In the genomic region with DNA sequence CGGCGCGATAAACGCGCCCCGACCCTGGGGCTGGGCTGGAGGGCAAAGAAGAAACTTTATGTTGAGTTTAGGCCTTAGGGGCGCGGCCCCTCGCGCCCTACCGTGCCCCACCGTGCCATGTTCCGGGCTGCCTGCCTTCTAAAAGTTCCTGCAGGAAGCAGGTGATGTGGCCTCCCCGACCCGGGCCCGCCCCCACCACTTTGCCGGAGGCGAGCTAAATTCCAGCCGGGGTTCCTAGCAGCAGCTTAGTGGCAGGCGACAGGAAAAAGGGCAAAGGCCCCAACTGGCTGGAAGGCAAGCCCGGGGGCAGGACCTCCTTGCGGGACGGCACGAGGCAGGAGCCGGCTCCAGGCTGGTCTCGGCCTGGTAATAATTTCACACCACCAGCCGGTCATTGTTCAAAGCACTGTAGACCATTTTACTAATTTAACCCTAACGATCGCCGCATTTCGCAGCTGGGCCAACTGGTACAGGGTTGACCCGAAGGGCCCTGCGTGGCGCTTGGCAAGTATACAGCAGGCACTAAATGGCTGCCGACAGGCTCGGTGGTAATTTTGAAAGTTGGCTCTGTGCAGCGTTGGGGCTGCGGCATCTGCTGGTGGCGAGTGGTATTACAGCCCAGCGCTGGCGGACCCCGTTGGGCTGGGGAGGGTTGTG, we compare ENCODE assay signal across 1 cellular context.
TF ChIP-seq lines count a peak whose summit lies in the region.

No MANE protein-coding gene starts in this region.

TF ChIP-seq in HepG2, 621 proteins besides CTCF, POLR2A, EP300 and RAD21 (continued from another document and continues in another):
- TF ChIP-seq POLR2G (IDR thresholded peaks at IDR 0.05; ENCODE audit: low read depth, low read length), result peak; percentile 57; the same call in 1 of the 2 replicates
- TF ChIP-seq DPF2 (CRISPR knock-in tag; IDR thresholded peaks at IDR 0.05; ENCODE audit: borderline replicate concordance, low read depth), result no peak
- TF ChIP-seq ZFP82 (CRISPR knock-in tag; IDR thresholded peaks at IDR 0.05; ENCODE audit: borderline replicate concordance), result 0 out of 2 replicates have a peak, but pooled peaks have one; percentile 56
- no peak for TF ChIP-seq WIZ (CRISPR knock-in tag; IDR thresholded peaks at IDR 0.05)
- TF ChIP-seq MZF1 (CRISPR knock-in tag; IDR thresholded peaks at IDR 0.05; ENCODE audit: borderline replicate concordance), result peak; percentile 81; the same call in 1 of the 2 replicates
- TF ChIP-seq ISL2 (CRISPR knock-in tag; IDR thresholded peaks at IDR 0.05), result 0 out of 2 replicates have a peak, but pooled peaks have one; percentile 15
- peak; percentile 77 for TF ChIP-seq U2AF1 (optimal IDR thresholded peaks at IDR 0.05; ENCODE audit: low read depth, low read length)
- 0 out of 2 replicates have a peak, but pooled peaks have one; percentile 14 for TF ChIP-seq ZBTB3 (CRISPR knock-in tag; IDR thresholded peaks at IDR 0.05; ENCODE audit: borderline replicate concordance, low read depth)
- TF ChIP-seq HNF4G (IDR thresholded peaks at IDR 0.05; ENCODE audit: borderline replicate concordance, low read depth, low read length), result no peak
- no peak for TF ChIP-seq HNF4G (CRISPR knock-in tag; IDR thresholded peaks at IDR 0.05; ENCODE audit: borderline replicate concordance, low read depth)
- TF ChIP-seq TRIM24 (CRISPR knock-in tag; IDR thresholded peaks at IDR 0.05), result no peak
- TF ChIP-seq KLF9 (CRISPR knock-in tag; IDR thresholded peaks at IDR 0.05; ENCODE audit: low read depth), result 0 out of 2 replicates have a peak, but pooled peaks have one; percentile 32
- peak; percentile 22; the same call in 1 of the 2 replicates for TF ChIP-seq TBX2 (CRISPR knock-in tag; IDR thresholded peaks at IDR 0.05; ENCODE audit: borderline replicate concordance)
- TF ChIP-seq, protein P1, sequence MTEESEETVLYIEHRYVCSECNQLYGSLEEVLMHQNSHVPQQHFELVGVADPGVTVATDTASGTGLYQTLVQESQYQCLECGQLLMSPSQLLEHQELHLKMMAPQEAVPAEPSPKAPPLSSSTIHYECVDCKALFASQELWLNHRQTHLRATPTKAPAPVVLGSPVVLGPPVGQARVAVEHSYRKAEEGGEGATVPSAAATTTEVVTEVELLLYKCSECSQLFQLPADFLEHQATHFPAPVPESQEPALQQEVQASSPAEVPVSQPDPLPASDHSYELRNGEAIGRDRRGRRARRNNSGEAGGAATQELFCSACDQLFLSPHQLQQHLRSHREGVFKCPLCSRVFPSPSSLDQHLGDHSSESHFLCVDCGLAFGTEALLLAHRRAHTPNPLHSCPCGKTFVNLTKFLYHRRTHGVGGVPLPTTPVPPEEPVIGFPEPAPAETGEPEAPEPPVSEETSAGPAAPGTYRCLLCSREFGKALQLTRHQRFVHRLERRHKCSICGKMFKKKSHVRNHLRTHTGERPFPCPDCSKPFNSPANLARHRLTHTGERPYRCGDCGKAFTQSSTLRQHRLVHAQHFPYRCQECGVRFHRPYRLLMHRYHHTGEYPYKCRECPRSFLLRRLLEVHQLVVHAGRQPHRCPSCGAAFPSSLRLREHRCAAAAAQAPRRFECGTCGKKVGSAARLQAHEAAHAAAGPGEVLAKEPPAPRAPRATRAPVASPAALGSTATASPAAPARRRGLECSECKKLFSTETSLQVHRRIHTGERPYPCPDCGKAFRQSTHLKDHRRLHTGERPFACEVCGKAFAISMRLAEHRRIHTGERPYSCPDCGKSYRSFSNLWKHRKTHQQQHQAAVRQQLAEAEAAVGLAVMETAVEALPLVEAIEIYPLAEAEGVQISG (CRISPR knock-in tag; IDR thresholded peaks at IDR 0.05), result 0 out of 2 replicates have a peak, but pooled peaks have one; percentile 20
- TF ChIP-seq, protein P2, sequence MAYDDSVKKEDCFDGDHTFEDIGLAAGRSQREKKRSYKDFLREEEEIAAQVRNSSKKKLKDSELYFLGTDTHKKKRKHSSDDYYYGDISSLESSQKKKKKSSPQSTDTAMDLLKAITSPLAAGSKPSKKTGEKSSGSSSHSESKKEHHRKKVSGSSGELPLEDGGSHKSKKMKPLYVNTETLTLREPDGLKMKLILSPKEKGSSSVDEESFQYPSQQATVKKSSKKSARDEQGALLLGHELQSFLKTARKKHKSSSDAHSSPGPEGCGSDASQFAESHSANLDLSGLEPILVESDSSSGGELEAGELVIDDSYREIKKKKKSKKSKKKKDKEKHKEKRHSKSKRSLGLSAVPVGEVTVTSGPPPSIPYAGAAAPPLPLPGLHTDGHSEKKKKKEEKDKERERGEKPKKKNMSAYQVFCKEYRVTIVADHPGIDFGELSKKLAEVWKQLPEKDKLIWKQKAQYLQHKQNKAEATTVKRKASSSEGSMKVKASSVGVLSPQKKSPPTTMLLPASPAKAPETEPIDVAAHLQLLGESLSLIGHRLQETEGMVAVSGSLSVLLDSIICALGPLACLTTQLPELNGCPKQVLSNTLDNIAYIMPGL (CRISPR knock-in tag; IDR thresholded peaks at IDR 0.05; ENCODE audit: borderline replicate concordance in 1 of 2, low read depth in 1 of 2), result peak; percentile 38 to 75; a peak in 3 of 4 replicates
- no peak; the same call in 1 of the 2 replicates for TF ChIP-seq KLF12 (CRISPR knock-in tag; IDR thresholded peaks at IDR 0.05; ENCODE audit: borderline replicate concordance)
- TF ChIP-seq ZKSCAN1 (IDR thresholded peaks at IDR 0.05; ENCODE audit: low read length), result peak; percentile 45; the same call in 1 of the 2 replicates
- peak; percentile 68; the same call in 1 of the 2 replicates for TF ChIP-seq MEF2D (CRISPR knock-in tag; IDR thresholded peaks at IDR 0.05)
- peak; percentile 15; the same call in 1 of the 2 replicates for TF ChIP-seq KMT2B (CRISPR knock-in tag; IDR thresholded peaks at IDR 0.05)
- no peak for TF ChIP-seq ATF7 (IDR thresholded peaks at IDR 0.05)
- TF ChIP-seq ATF7 (CRISPR knock-in tag; IDR thresholded peaks at IDR 0.05), result 0 out of 2 replicates have a peak, but pooled peaks have one; percentile 29
- TF ChIP-seq SOX13 (IDR thresholded peaks at IDR 0.05), result no peak
- TF ChIP-seq SOX13 (CRISPR knock-in tag; conservative IDR thresholded peaks at IDR 0.05 in 1 of 2, IDR thresholded peaks at IDR 0.05 in 1 of 2), result no peak
- TF ChIP-seq ZNF501 (CRISPR knock-in tag; IDR thresholded peaks at IDR 0.05), result peak; percentile 77
- TF ChIP-seq, protein P3, sequence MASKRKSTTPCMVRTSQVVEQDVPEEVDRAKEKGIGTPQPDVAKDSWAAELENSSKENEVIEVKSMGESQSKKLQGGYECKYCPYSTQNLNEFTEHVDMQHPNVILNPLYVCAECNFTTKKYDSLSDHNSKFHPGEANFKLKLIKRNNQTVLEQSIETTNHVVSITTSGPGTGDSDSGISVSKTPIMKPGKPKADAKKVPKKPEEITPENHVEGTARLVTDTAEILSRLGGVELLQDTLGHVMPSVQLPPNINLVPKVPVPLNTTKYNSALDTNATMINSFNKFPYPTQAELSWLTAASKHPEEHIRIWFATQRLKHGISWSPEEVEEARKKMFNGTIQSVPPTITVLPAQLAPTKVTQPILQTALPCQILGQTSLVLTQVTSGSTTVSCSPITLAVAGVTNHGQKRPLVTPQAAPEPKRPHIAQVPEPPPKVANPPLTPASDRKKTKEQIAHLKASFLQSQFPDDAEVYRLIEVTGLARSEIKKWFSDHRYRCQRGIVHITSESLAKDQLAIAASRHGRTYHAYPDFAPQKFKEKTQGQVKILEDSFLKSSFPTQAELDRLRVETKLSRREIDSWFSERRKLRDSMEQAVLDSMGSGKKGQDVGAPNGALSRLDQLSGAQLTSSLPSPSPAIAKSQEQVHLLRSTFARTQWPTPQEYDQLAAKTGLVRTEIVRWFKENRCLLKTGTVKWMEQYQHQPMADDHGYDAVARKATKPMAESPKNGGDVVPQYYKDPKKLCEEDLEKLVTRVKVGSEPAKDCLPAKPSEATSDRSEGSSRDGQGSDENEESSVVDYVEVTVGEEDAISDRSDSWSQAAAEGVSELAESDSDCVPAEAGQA (IDR thresholded peaks at IDR 0.05; ENCODE audit: low read depth), result no peak
- TF ChIP-seq, protein P3 (CRISPR knock-in tag; IDR thresholded peaks at IDR 0.05; ENCODE audit: borderline replicate concordance), result 0 out of 2 replicates have a peak, but pooled peaks have one; percentile 5
- TF ChIP-seq ZNF777 (CRISPR knock-in tag; IDR thresholded peaks at IDR 0.05), result peak; percentile 85
- no peak for TF ChIP-seq MTA1 (CRISPR knock-in tag; IDR thresholded peaks at IDR 0.05; ENCODE audit: borderline replicate concordance)
- peak; percentile 35; the same call in 1 of the 2 replicates for TF ChIP-seq TARDBP (CRISPR knock-in tag; IDR thresholded peaks at IDR 0.05)
- TF ChIP-seq, protein P4, sequence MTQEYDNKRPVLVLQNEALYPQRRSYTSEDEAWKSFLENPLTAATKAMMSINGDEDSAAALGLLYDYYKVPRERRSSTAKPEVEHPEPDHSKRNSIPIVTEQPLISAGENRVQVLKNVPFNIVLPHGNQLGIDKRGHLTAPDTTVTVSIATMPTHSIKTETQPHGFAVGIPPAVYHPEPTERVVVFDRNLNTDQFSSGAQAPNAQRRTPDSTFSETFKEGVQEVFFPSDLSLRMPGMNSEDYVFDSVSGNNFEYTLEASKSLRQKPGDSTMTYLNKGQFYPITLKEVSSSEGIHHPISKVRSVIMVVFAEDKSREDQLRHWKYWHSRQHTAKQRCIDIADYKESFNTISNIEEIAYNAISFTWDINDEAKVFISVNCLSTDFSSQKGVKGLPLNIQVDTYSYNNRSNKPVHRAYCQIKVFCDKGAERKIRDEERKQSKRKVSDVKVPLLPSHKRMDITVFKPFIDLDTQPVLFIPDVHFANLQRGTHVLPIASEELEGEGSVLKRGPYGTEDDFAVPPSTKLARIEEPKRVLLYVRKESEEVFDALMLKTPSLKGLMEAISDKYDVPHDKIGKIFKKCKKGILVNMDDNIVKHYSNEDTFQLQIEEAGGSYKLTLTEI (CRISPR knock-in tag; conservative IDR thresholded peaks at IDR 0.05), result no peak
- TF ChIP-seq YEATS4 (CRISPR knock-in tag; IDR thresholded peaks at IDR 0.05; ENCODE audit: borderline replicate concordance), result peak; percentile 57; the same call in 1 of the 2 replicates
- peak; percentile 22 for TF ChIP-seq YY1 (IDR thresholded peaks at IDR 0.05; ENCODE audit: insufficient read depth, insufficient replicate concordance, low read depth, low read length)
- TF ChIP-seq FOXJ3 (CRISPR knock-in tag; IDR thresholded peaks at IDR 0.05; ENCODE audit: borderline replicate concordance), result peak; percentile 30; the same call in 1 of the 2 replicates
- peak; percentile 76 for TF ChIP-seq ZNF768 (CRISPR knock-in tag; IDR thresholded peaks at IDR 0.05)
- TF ChIP-seq, protein P5, sequence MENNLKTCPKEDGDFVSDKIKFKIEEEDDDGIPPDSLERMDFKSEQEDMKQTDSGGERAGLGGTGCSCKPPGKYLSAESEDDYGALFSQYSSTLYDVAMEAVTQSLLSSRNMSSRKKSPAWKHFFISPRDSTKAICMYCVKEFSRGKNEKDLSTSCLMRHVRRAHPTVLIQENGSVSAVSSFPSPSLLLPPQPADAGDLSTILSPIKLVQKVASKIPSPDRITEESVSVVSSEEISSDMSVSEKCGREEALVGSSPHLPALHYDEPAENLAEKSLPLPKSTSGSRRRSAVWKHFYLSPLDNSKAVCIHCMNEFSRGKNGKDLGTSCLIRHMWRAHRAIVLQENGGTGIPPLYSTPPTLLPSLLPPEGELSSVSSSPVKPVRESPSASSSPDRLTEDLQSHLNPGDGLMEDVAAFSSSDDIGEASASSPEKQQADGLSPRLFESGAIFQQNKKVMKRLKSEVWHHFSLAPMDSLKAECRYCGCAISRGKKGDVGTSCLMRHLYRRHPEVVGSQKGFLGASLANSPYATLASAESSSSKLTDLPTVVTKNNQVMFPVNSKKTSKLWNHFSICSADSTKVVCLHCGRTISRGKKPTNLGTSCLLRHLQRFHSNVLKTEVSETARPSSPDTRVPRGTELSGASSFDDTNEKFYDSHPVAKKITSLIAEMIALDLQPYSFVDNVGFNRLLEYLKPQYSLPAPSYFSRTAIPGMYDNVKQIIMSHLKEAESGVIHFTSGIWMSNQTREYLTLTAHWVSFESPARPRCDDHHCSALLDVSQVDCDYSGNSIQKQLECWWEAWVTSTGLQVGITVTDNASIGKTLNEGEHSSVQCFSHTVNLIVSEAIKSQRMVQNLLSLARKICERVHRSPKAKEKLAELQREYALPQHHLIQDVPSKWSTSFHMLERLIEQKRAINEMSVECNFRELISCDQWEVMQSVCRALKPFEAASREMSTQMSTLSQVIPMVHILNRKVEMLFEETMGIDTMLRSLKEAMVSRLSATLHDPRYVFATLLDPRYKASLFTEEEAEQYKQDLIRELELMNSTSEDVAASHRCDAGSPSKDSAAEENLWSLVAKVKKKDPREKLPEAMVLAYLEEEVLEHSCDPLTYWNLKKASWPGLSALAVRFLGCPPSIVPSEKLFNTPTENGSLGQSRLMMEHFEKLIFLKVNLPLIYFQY (CRISPR knock-in tag; IDR thresholded peaks at IDR 0.05; ENCODE audit: borderline replicate concordance), result no peak
- peak; percentile 93 for TF ChIP-seq ZMYM2 (CRISPR knock-in tag; IDR thresholded peaks at IDR 0.05)
- peak; percentile 8; the same call in 1 of the 2 replicates for TF ChIP-seq ZNF441 (CRISPR knock-in tag; IDR thresholded peaks at IDR 0.05; ENCODE audit: borderline replicate concordance)
- TF ChIP-seq NFYC (CRISPR knock-in tag; IDR thresholded peaks at IDR 0.05), result no peak
- no peak for TF ChIP-seq ZNF549 (CRISPR knock-in tag; IDR thresholded peaks at IDR 0.05)
- TF ChIP-seq ZBTB42 (CRISPR knock-in tag; IDR thresholded peaks at IDR 0.05), result no peak
- 0 out of 2 replicates have a peak, but pooled peaks have one; percentile 16 for TF ChIP-seq SOX5 (CRISPR knock-in tag; IDR thresholded peaks at IDR 0.05; ENCODE audit: borderline replicate concordance)
- TF ChIP-seq, protein P6, sequence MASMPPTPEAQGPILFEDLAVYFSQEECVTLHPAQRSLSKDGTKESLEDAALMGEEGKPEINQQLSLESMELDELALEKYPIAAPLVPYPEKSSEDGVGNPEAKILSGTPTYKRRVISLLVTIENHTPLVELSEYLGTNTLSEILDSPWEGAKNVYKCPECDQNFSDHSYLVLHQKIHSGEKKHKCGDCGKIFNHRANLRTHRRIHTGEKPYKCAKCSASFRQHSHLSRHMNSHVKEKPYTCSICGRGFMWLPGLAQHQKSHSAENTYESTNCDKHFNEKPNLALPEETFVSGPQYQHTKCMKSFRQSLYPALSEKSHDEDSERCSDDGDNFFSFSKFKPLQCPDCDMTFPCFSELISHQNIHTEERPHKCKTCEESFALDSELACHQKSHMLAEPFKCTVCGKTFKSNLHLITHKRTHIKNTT (CRISPR knock-in tag; IDR thresholded peaks at IDR 0.05), result no peak
- TF ChIP-seq HCFC1 (IDR thresholded peaks at IDR 0.05; ENCODE audit: low read depth, low read length), result no peak
